15 cellular contexts compared by ENCODE assay signal in genomic region chr7:133975130-133975529, GRCh38.
"Had no signal": no experiment of that assay in that cellular context is flagged by ENCODE, and none has a peak within 500 bp of the region (broad histone marks: within the 10 kb centered on the region; RNA-seq: fewer than 3 reads in every experiment).

No MANE protein-coding gene starts in this region.

- H3K27ac Mint-ChIP-seq: naive thymus-derived CD4-positive, alpha-beta T cell; nephron progenitor cell; stimulated activated effector memory CD8-positive, alpha-beta T cell treated with anti-CD3 and anti-CD28 coated beads, Interleukin-12 subunit alpha, Interleukin-12 subunit beta, amount 100 ng/mL, for 72 hours; type B pancreatic cell had no signal

- H3K4me3 Mint-ChIP-seq: naive thymus-derived CD4-positive, alpha-beta T cell; nephron progenitor cell; stimulated activated effector memory CD8-positive, alpha-beta T cell treated with anti-CD3 and anti-CD28 coated beads, Interleukin-12 subunit alpha, Interleukin-12 subunit beta, amount 100 ng/mL, for 72 hours; type B pancreatic cell had no signal

- DNase-seq: cortex of kidney; effector memory CD4-positive, alpha-beta T cell; foreskin fibroblast; kidney glomerular epithelial cell; mesendoderm; naive thymus-derived CD4-positive, alpha-beta T cell; nephron progenitor cell; right lobe of liver; stimulated activated CD4-positive, alpha-beta T cell treated with anti-CD3 and anti-CD28 coated beads, Interleukin-4, amount 100 ng/mL, for 1 hour; stimulated activated CD8-positive, alpha-beta memory T cell treated with anti-CD3 and anti-CD28 coated beads, Interleukin-4, amount 100 ng/mL, for 48 hours; stimulated activated naive CD8-positive, alpha-beta T cell treated with anti-CD3 and anti-CD28 coated beads, Interleukin-15, Interleukin-2, amounts not matched to agents 100 U/mL and 50 U/mL, for 24 hours; thyroid gland had no signal

- H3K36me3 Mint-ChIP-seq: stimulated activated effector memory CD8-positive, alpha-beta T cell treated with anti-CD3 and anti-CD28 coated beads, Interleukin-12 subunit alpha, Interleukin-12 subunit beta, amount 100 ng/mL, for 72 hours had no signal

- H3K9me3 Mint-ChIP-seq: stimulated activated effector memory CD8-positive, alpha-beta T cell treated with anti-CD3 and anti-CD28 coated beads, Interleukin-12 subunit alpha, Interleukin-12 subunit beta, amount 100 ng/mL, for 72 hours; type B pancreatic cell had no signal

- H3K4me1 Mint-ChIP-seq: stimulated activated effector memory CD8-positive, alpha-beta T cell treated with anti-CD3 and anti-CD28 coated beads, Interleukin-12 subunit alpha, Interleukin-12 subunit beta, amount 100 ng/mL, for 72 hours had no signal

- H3K27me3 Mint-ChIP-seq: naive thymus-derived CD4-positive, alpha-beta T cell; type B pancreatic cell had no signal

- ATAC-seq: esophagus mucosa; naive thymus-derived CD4-positive, alpha-beta T cell; right lobe of liver; stimulated activated effector memory CD8-positive, alpha-beta T cell treated with anti-CD3 and anti-CD28 coated beads, Interleukin-12 subunit alpha, Interleukin-12 subunit beta, amount 100 ng/mL, for 72 hours; stimulated activated naive CD8-positive, alpha-beta T cell treated with anti-CD3 and anti-CD28 coated beads, Interleukin-15, Interleukin-2, amounts not matched to agents 100 U/mL and 50 U/mL, for 24 hours had no signal
